Comparison of ENCODE assay signal across 11 cellular contexts in the genomic region with DNA sequence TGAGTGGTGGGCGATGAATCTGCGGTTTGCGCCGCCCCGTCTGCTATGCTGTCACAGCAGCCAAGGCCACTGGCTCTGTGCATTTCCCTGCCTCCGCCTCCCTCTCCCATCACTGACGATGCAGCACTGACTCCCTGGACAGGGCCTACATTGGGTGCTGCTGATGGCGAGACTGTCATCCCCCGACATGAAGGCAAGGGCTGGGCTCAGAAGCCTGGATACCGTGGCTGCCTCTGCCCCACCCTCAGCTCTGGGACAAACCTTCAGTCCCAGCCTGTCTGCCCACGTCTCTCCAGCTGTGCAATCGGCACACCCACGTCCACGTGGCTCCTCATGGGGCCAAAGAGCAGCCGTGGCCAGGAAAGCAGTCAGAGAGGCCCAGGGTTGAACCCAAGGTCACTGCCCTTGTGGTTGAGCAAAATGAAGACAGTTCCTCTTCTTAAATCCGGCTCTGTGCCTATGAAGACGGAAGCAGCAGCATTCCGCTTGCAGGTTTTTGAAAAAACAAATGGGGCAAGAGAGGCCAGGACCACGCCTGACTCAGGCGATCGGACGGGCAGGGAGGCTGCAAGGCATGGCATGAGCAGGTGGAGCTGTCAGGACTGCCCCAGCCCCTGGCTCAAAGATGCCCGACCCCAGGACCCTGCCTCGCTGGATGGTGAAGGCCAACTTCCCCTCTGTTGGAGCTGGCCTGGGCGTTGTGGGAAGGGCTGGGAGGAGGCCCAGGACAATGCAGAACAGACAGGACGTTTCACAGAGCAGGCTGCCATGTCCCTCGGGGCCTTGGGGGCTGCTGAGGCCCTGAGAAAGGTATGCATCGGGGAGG.
DNase-seq lines count a peak whose midpoint lies in the region; FAIRE-seq and TF ChIP-seq lines count a peak whose summit lies in the region.
"Had no signal": no experiment of that assay in that cellular context is flagged by ENCODE, and none has a peak within 500 bp of the region (broad histone marks: within the 10 kb centered on the region; RNA-seq: fewer than 3 reads in every experiment).

No MANE protein-coding gene starts in this region.

- no peaks in the 10 kb centered on the region for H3K9me3 Mint-ChIP-seq in mesothelial cell of epicardium
- H3K9me3 Mint-ChIP-seq: T-cell had no signal

- H3K9me3 ChIP-seq in MG63: no peaks in the 10 kb centered on the region
- H3K9me3 ChIP-seq in adrenal gland (replicated peaks in 1 of 3): no peaks in the 10 kb centered on the region
- H3K9me3 ChIP-seq in kidney (ENCODE audit: control insufficient read depth in 1 of 2, low read length in 2 of 2): no peaks in the 10 kb centered on the region
- no peaks in the 10 kb centered on the region for H3K9me3 ChIP-seq in sigmoid colon
- H3K9me3 ChIP-seq in esophagus squamous epithelium: no peaks in the 10 kb centered on the region

- TF ChIP-seq POLR2A in adrenal gland (IDR thresholded peaks at IDR 0.05) (no peak), sigmoid colon (IDR thresholded peaks at IDR 0.05) (no peak), esophagus squamous epithelium (IDR thresholded peaks at IDR 0.05) (no peak)

- H3K27ac ChIP-seq in adrenal gland (peak overlapping the region in 2 of 5 donors; percentile 30 to 67), kidney (ENCODE audit: low read depth in 2 of 2, low read length in 2 of 2) (no peak overlapping the region), sigmoid colon (peak overlapping the region in 1 of 4 donors; percentile 54), esophagus squamous epithelium (peak overlapping the region in 2 of 4 donors; percentile 39 to 49)

- WGBS in adrenal gland, 4 donors: 62 to 68% (median 67%) methylated on average over 18 to 28 of the region's 28 CpGs
- WGBS in sigmoid colon, 2 donors: 58 to 62% methylated on average over 28 of the region's 28 CpGs
- WGBS in esophagus squamous epithelium, 2 donors: 61 to 81% methylated on average over 18 to 19 of the region's 28 CpGs

- TF ChIP-seq CTCF in adrenal gland (IDR thresholded peaks at IDR 0.05) (no peak), kidney (IDR thresholded peaks at IDR 0.05; ENCODE audit: borderline replicate concordance, extremely low read depth, insufficient read depth) (no peak), sigmoid colon (IDR thresholded peaks at IDR 0.05) (no peak), esophagus squamous epithelium (IDR thresholded peaks at IDR 0.05) (no peak), mesothelial cell of epicardium (IDR thresholded peaks at IDR 0.05; ENCODE audit: unreplicated experiment) (no peak)

- no peak overlapping the region for H3K4me3 ChIP-seq in MG63
- no peak overlapping the region for H3K4me3 ChIP-seq in adrenal gland
- no peak overlapping the region for H3K4me3 ChIP-seq in kidney (ENCODE audit: low read length in 2 of 2)
- H3K4me3 ChIP-seq in sigmoid colon: no peak overlapping the region
- H3K4me3 ChIP-seq in esophagus squamous epithelium: no peak overlapping the region

- H3K4me1 Mint-ChIP-seq in mesothelial cell of epicardium: peaks cover 5% of the 10 kb centered on the region
- H3K4me1 Mint-ChIP-seq: memory B cell had no signal

- no peak overlapping the region for H3K9ac ChIP-seq in kidney (ENCODE audit: low read length in 2 of 2)

- H3K36me3 Mint-ChIP-seq in mesothelial cell of epicardium: no peaks in the 10 kb centered on the region
- H3K36me3 Mint-ChIP-seq: memory B cell, T-cell had no signal

- no peaks in the 10 kb centered on the region for H3K36me3 ChIP-seq in MG63
- no peaks in the 10 kb centered on the region for H3K36me3 ChIP-seq in adrenal gland (replicated peaks in 1 of 2)
- H3K36me3 ChIP-seq in kidney (ENCODE audit: control insufficient read depth in 1 of 2, insufficient read depth in 2 of 2, low read length in 2 of 2): no peaks in the 10 kb centered on the region
- no peaks in the 10 kb centered on the region for H3K36me3 ChIP-seq in sigmoid colon
- no peaks in the 10 kb centered on the region for H3K36me3 ChIP-seq in esophagus squamous epithelium

- no peak for TF ChIP-seq EP300 in sigmoid colon (IDR thresholded peaks at IDR 0.05)

- H3K27me3 ChIP-seq in MG63: no peaks in the 10 kb centered on the region
- H3K27me3 ChIP-seq in adrenal gland: no peaks in the 10 kb centered on the region
- peaks cover 0 to 3% (median 0%) of the 10 kb centered on the region in 3 donors for H3K27me3 ChIP-seq in sigmoid colon
- H3K27me3 ChIP-seq in esophagus squamous epithelium: no peaks in the 10 kb centered on the region

- no peak for FAIRE-seq in kidney (lab: Jason Lieb, UNC)

- intact Hi-C loops in adrenal gland (cut with DNase I) (no loop called here), kidney (cut with DNase I) (no loop called here), sigmoid colon (cut with DNase I) (no loop called here), esophagus squamous epithelium (cut with DNase I) (no loop called here)

- no peak overlapping the region for H3K4me3 Mint-ChIP-seq in mesothelial cell of epicardium
- H3K4me3 Mint-ChIP-seq: memory B cell, T-cell had no signal

- DNase-seq in MG63 (peak; percentile 6), adrenal gland (peak; percentile 48 to 80 (median 65)), kidney (peak; percentile 73), sigmoid colon (peak; percentile 82), esophagus squamous epithelium (lab: John Stamatoyannopoulos, UW) (no peak), T-helper 2 cell (no peak), superior temporal gyrus (ENCODE audit: extremely low spot score) (no peak), mesothelial cell of epicardium (ENCODE audit: low spot score in 2 of 2, unreplicated experiment in 2 of 2) (no peak)
- DNase-seq: NCI-H526 treated with DMSO at 0.1 percent for 48 hours had no signal

- peaks cover 19% of the 10 kb centered on the region for H3K27me3 Mint-ChIP-seq in mesothelial cell of epicardium (ENCODE audit: low read depth)
- H3K27me3 Mint-ChIP-seq: memory B cell had no signal

- no peak overlapping the region for H3K27ac Mint-ChIP-seq in mesothelial cell of epicardium
- H3K27ac Mint-ChIP-seq: memory B cell, T-cell had no signal

- H3K4me1 ChIP-seq in adrenal gland (replicated peaks in 1 of 2) (no peaks in the 10 kb centered on the region), kidney (ENCODE audit: control insufficient read depth in 1 of 2, insufficient read depth in 1 of 2, low read depth in 1 of 2, low read length in 2 of 2) (peaks cover 0 to 5% of the 10 kb centered on the region in 2 donors), sigmoid colon (peaks cover 0 to 10% (median 4%) of the 10 kb centered on the region in 4 donors), esophagus squamous epithelium (peaks cover 3 to 12% (median 4%) of the 10 kb centered on the region in 3 donors)

Comparison
In these comparisons a context has a peak if more than half of its experiments do, and no peak if none do; other contexts are left out.
1. DNase-seq: peak in MG63 (single experiment), adrenal gland (7 of 7), kidney (single experiment) and sigmoid colon (single experiment); none in esophagus squamous epithelium (single experiment), T-helper 2 cell (0 of 5), superior temporal gyrus (single experiment) and mesothelial cell of epicardium (0 of 2).